9 cellular contexts compared by ENCODE assay signal in genomic region chr3:37779289-37780152, GRCh38.
DNase-seq lines count a peak whose midpoint lies in the region; ATAC-seq and TF ChIP-seq lines count a peak whose summit lies in the region.
"Had no signal": no experiment of that assay in that cellular context is flagged by ENCODE, and none has a peak within 500 bp of the region (broad histone marks: within the 10 kb centered on the region; RNA-seq: fewer than 3 reads in every experiment).

No MANE protein-coding gene starts in this region.

- H3K4me1 Mint-ChIP-seq in activated naive CD4-positive, alpha-beta T cell treated with anti-CD3 and anti-CD28 coated beads, Interleukin-2, amount 10 ng/mL, durations not matched to agents 7 days and 5 days, result peaks cover 10% of the 10 kb centered on the region
- no peaks in the 10 kb centered on the region for H3K4me1 Mint-ChIP-seq in activated T-helper 17 cell treated with anti-CD3 and anti-CD28 coated beads, Interleukin-2, amount 50 U/mL, for 72 hours

- peak overlapping the region in 3 of 10 donors; percentile 12 to 15 (median 13) for H3K27ac ChIP-seq in heart right ventricle

- peaks cover 0 to 45% (median 4%) of the 10 kb centered on the region in 9 donors for H3K4me1 ChIP-seq in heart right ventricle

- ATAC-seq in HG02884 (IDR thresholded peaks at IDR 0.05; ENCODE audit: unreplicated experiment) (peak; percentile 73), heart right ventricle (peak; percentile 54 to 88 (median 82)), HG03097 (IDR thresholded peaks at IDR 0.05; ENCODE audit: low FRiP score, unreplicated experiment) (no peak)
- peak; percentile 16 for ATAC-seq in activated T-helper 17 cell treated with anti-CD3 and anti-CD28 coated beads, Interleukin-2, amount 50 U/mL, for 72 hours (replicated peaks)

- no peaks in the 10 kb centered on the region for H3K36me3 Mint-ChIP-seq in activated naive CD4-positive, alpha-beta T cell treated with anti-CD3 and anti-CD28 coated beads, Interleukin-2, amount 10 ng/mL, durations not matched to agents 7 days and 5 days
- H3K36me3 Mint-ChIP-seq in activated T-helper 17 cell treated with anti-CD3 and anti-CD28 coated beads, Interleukin-2, amount 50 U/mL, for 72 hours (ENCODE audit: low read depth), result no peaks in the 10 kb centered on the region

- CTCF ChIA-PET in activated naive CD4-positive, alpha-beta T cell treated with anti-CD3 and anti-CD28 coated beads, Interleukin-2, amount 10 ng/mL, durations not matched to agents 7 days and 5 days (lab: Charles Lee), result interaction anchor here (0.9 kb wide), 2 partner anchors 26 to 472 kb away, joined by 3 read pairs; no protein-coding TSS in a partner anchor

- no peak overlapping the region for H3K27ac Mint-ChIP-seq in activated naive CD4-positive, alpha-beta T cell treated with anti-CD3 and anti-CD28 coated beads, Interleukin-2, amount 10 ng/mL, durations not matched to agents 7 days and 5 days
- no peak overlapping the region for H3K27ac Mint-ChIP-seq in activated T-helper 17 cell treated with anti-CD3 and anti-CD28 coated beads, Interleukin-2, amount 50 U/mL, for 72 hours
- H3K27ac Mint-ChIP-seq: dendritic cell treated with granulocyte-macrophage colony-stimulating factor and Interleukin-4, amounts not matched to agents 40 ng/mL and 50 ng/mL, for 4 days had no signal

- peak; percentile 39 for DNase-seq in activated naive CD4-positive, alpha-beta T cell treated with anti-CD3 and anti-CD28 coated beads, Interleukin-2, amount 10 ng/mL, durations not matched to agents 7 days and 5 days
- no peak for DNase-seq in activated naive CD4-positive, alpha-beta T cell (lab: John Stamatoyannopoulos, UW)
- DNase-seq in NCI-H2227 treated with DMSO at 0.1 percent for 48 hours (lab: John Stamatoyannopoulos, UW) (peak; percentile 46), heart right ventricle (peak in 1 of 2 donors; percentile 58), retinal pigment epithelial cell (ENCODE audit: low read depth) (peak; percentile 58)

- H3K9me3 Mint-ChIP-seq in activated naive CD4-positive, alpha-beta T cell treated with anti-CD3 and anti-CD28 coated beads, Interleukin-2, amount 10 ng/mL, durations not matched to agents 7 days and 5 days, result peaks cover 4% of the 10 kb centered on the region
- H3K9me3 Mint-ChIP-seq in activated T-helper 17 cell treated with anti-CD3 and anti-CD28 coated beads, Interleukin-2, amount 50 U/mL, for 72 hours, result no peaks in the 10 kb centered on the region

- H3K36me3 ChIP-seq in heart right ventricle, result peaks cover 0 to 65% (median 0%) of the 10 kb centered on the region in 9 donors

- intact Hi-C loops in heart right ventricle (cut with DNase I), result loop anchor here in 3 of 10 donors (5.0 to 10.0 kb wide), 3 partner anchors 38 to 317 kb away; no protein-coding TSS in a partner anchor

- H3K27me3 ChIP-seq in heart right ventricle, result no peaks in the 10 kb centered on the region

- TF ChIP-seq CTCF in heart right ventricle (IDR thresholded peaks at IDR 0.05), result peak; percentile 78 to 92 (median 86)
- peak; percentile 94 for TF ChIP-seq CTCF in retinal pigment epithelial cell (conservative IDR thresholded peaks at IDR 0.05; ENCODE audit: low read depth, low read length)

- 53 to 56% methylated on average over 10 of the region's 10 CpGs for WGBS in heart right ventricle, 2 donors

- no peaks in the 10 kb centered on the region for H3K27me3 Mint-ChIP-seq in activated naive CD4-positive, alpha-beta T cell treated with anti-CD3 and anti-CD28 coated beads, Interleukin-2, amount 10 ng/mL, durations not matched to agents 7 days and 5 days
- no peaks in the 10 kb centered on the region for H3K27me3 Mint-ChIP-seq in activated T-helper 17 cell treated with anti-CD3 and anti-CD28 coated beads, Interleukin-2, amount 50 U/mL, for 72 hours
- H3K27me3 Mint-ChIP-seq: dendritic cell treated with granulocyte-macrophage colony-stimulating factor and Interleukin-4, amounts not matched to agents 40 ng/mL and 50 ng/mL, for 4 days had no signal

- peaks cover 0 to 7% (median 0%) of the 10 kb centered on the region in 11 donors for H3K9me3 ChIP-seq in heart right ventricle

- H3K4me3 Mint-ChIP-seq in activated naive CD4-positive, alpha-beta T cell treated with anti-CD3 and anti-CD28 coated beads, Interleukin-2, amount 10 ng/mL, durations not matched to agents 7 days and 5 days, result no peak overlapping the region
- H3K4me3 Mint-ChIP-seq in activated T-helper 17 cell treated with anti-CD3 and anti-CD28 coated beads, Interleukin-2, amount 50 U/mL, for 72 hours, result no peak overlapping the region
- H3K4me3 Mint-ChIP-seq: dendritic cell treated with granulocyte-macrophage colony-stimulating factor and Interleukin-4, amounts not matched to agents 40 ng/mL and 50 ng/mL, for 4 days had no signal

- H3K4me3 ChIP-seq in heart right ventricle (no peak overlapping the region), retinal pigment epithelial cell (ENCODE audit: low read length) (no peak overlapping the region)

Comparison
In these comparisons a context has a peak if more than half of its experiments do, and no peak if none do; other contexts are left out.
1. DNase-seq: peak in activated naive CD4-positive, alpha-beta T cell treated with anti-CD3 and anti-CD28 coated beads, Interleukin-2, amount 10 ng/mL, durations not matched to agents 7 days and 5 days (single experiment), NCI-H2227 treated with DMSO at 0.1 percent for 48 hours (single experiment) and retinal pigment epithelial cell (single experiment); none in activated naive CD4-positive, alpha-beta T cell (0 of 4).